Comparison of ENCODE assay signal across 13 cellular contexts in genomic region chr11:121563900-121564822, GRCh38.
DNase-seq lines count a peak whose midpoint lies in the region; ATAC-seq and TF ChIP-seq lines count a peak whose summit lies in the region.
"Had no signal": no experiment of that assay in that cellular context is flagged by ENCODE, and none has a peak within 500 bp of the region (broad histone marks: within the 10 kb centered on the region; RNA-seq: fewer than 3 reads in every experiment).

No MANE protein-coding gene starts in this region.

- no peak overlapping the region for H3K4me2 ChIP-seq in Karpas-422 (ENCODE audit: low read depth, low read length, poor library complexity, severe bottlenecking)
- H3K4me2 ChIP-seq in SU-DHL-6 (ENCODE audit: low read depth, low read length, poor library complexity, severe bottlenecking) = no peak overlapping the region

- peaks cover 90% of the 10 kb centered on the region for H3K4me1 ChIP-seq in Karpas-422 (ENCODE audit: low read length)
- peaks cover 0 to 5% of the 10 kb centered on the region in 2 donors for H3K4me1 ChIP-seq in left lung

- H3K27me3 ChIP-seq in Karpas-422 (ENCODE audit: low read length) (no peaks in the 10 kb centered on the region), SU-DHL-6 (ENCODE audit: low read length) (no peaks in the 10 kb centered on the region), left lung (no peaks in the 10 kb centered on the region)
- H3K27me3 ChIP-seq: cardiac muscle cell had no signal

- TF ChIP-seq CTCF in SU-DHL-6 (IDR thresholded peaks at IDR 0.05; ENCODE audit: insufficient read depth, low read length, poor library complexity, severe bottlenecking) = no peak
- TF ChIP-seq CTCF in left lung (IDR thresholded peaks at IDR 0.05) = no peak

- peaks cover 54% of the 10 kb centered on the region for H3F3A ChIP-seq in SU-DHL-6 (ENCODE audit: insufficient read depth)

- peaks cover 29% of the 10 kb centered on the region for H3K36me3 ChIP-seq in Karpas-422 (ENCODE audit: insufficient read depth, low read length)
- H3K36me3 ChIP-seq in SU-DHL-6 (ENCODE audit: low read length) = peaks cover 68% of the 10 kb centered on the region
- H3K36me3 ChIP-seq in left lung = peaks cover 0 to 52% of the 10 kb centered on the region in 2 donors
- H3K36me3 ChIP-seq: cardiac muscle cell had no signal

- H3K79me2 ChIP-seq in Karpas-422 (ENCODE audit: low read length) = peaks cover 53% of the 10 kb centered on the region
- H3K79me2 ChIP-seq in SU-DHL-6 (ENCODE audit: insufficient read depth, low read length) = peaks cover 46% of the 10 kb centered on the region

- H4K20me1 ChIP-seq in Karpas-422 (ENCODE audit: insufficient read depth, low read depth, low read length) = 0 out of 2 replicates have a peak, but pooled peaks cover 4% of the 10 kb centered on the region
- no peaks in the 10 kb centered on the region for H4K20me1 ChIP-seq in SU-DHL-6 (ENCODE audit: low read depth, low read length)

- no peaks in the 10 kb centered on the region for H3K9me2 ChIP-seq in Karpas-422 (replicated peaks; ENCODE audit: insufficient read depth, low read length)
- no peaks in the 10 kb centered on the region for H3K9me2 ChIP-seq in SU-DHL-6 (replicated peaks; ENCODE audit: insufficient read depth, low read length)

- peak; percentile 39 for DNase-seq in DMS153 treated with DMSO at 0.1 percent for 48 hours (lab: John Stamatoyannopoulos, UW; ENCODE audit: unreplicated experiment)
- no peak for DNase-seq in Karpas-422
- DNase-seq in left lung = no peak
- DNase-seq in COR-L47 (lab: John Stamatoyannopoulos, UW) = no peak
- DNase-seq in stimulated activated naive CD4-positive, alpha-beta T cell treated with Interleukin-2 at 50 U/mL for 16 hours (lab: John Stamatoyannopoulos, UW) = no peak
- DNase-seq in GM19238 (ENCODE audit: insufficient read length, low spot score) = no peak
- DNase-seq: activated effector memory CD4-positive, alpha-beta T cell treated with Interleukin-2 at 50 U/mL for 16 hours; left ventricle myocardium superior; NCI-H1694 treated with DMSO at 0.1 percent for 48 hours; OCI-M1; substantia nigra had no signal

- H3K4me3 ChIP-seq in Karpas-422 (ENCODE audit: low read length) (no peak overlapping the region), SU-DHL-6 (ENCODE audit: insufficient read depth, low read length, poor library complexity, severe bottlenecking) (no peak overlapping the region), left lung (no peak overlapping the region)
- H3K4me3 ChIP-seq: cardiac muscle cell had no signal

- peak; percentile 68 for ATAC-seq in left lung
- ATAC-seq: left ventricle myocardium superior had no signal

- peak overlapping the region; percentile 63 for H3K27ac ChIP-seq in Karpas-422 (ENCODE audit: low read length)
- peak overlapping the region; percentile 1; the same call in 1 of the 2 replicates for H3K27ac ChIP-seq in SU-DHL-6 (ENCODE audit: low read depth, low read length)
- H3K27ac ChIP-seq in left lung = no peak overlapping the region
- H3K27ac ChIP-seq: cardiac muscle cell had no signal

- H3K9ac ChIP-seq in Karpas-422 (ENCODE audit: low read length) (no peak overlapping the region), SU-DHL-6 (ENCODE audit: low read length) (no peak overlapping the region)

- H3K9me3 ChIP-seq in Karpas-422 (ENCODE audit: low read length) (no peaks in the 10 kb centered on the region), SU-DHL-6 (ENCODE audit: insufficient read depth, low read length) (no peaks in the 10 kb centered on the region), left lung (no peaks in the 10 kb centered on the region)

- intact Hi-C loops in left lung (cut with DNase I) = no loop called here

- H2AFZ ChIP-seq in Karpas-422 (ENCODE audit: low read length) (no peak overlapping the region), SU-DHL-6 (ENCODE audit: low read depth, low read length, severe bottlenecking) (no peak overlapping the region)

Comparison
In these comparisons a context has a peak if more than half of its experiments do, and no peak if none do; other contexts are left out.
1. H3K27ac ChIP-seq: peak in Karpas-422 (single experiment) and SU-DHL-6 (single experiment); none in left lung (0 of 2).